ENCODE assay signal across 17 cellular contexts in the genomic region with DNA sequence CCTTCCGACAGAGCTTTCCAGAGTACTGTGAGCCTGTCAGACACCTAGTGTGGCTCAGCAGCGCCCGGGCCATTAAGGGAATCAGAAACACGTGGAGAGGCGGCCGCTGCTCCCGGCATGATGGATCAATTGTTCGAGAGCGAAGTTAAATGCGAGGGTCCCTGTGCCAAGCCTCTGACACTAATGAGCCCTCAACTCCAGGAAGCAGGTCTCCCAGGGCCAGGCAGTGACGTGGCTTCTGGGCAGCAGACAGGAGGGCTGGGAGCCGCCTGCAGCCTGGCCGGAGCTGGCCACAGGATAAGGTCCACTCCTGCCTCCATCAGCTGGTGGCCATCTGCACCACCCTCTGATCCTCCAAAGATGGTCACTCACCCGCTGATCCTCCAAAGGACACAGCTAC.
"Had no signal": no experiment of that assay in that cellular context is flagged by ENCODE, and none has a peak within 500 bp of the region (broad histone marks: within the 10 kb centered on the region; RNA-seq: fewer than 3 reads in every experiment).

No MANE protein-coding gene starts in this region.

- H3K4me3 Mint-ChIP-seq: endodermal cell; naive thymus-derived CD4-positive, alpha-beta T cell; nephron progenitor cell; type B pancreatic cell had no signal

- H3K9me3 ChIP-seq: neutrophil, psoas muscle, right atrium auricular region, thyroid gland had no signal

- H3K9me3 Mint-ChIP-seq: endodermal cell; naive thymus-derived CD4-positive, alpha-beta T cell; nephron progenitor cell; type B pancreatic cell had no signal

- DNase-seq: effector CD4-positive, alpha-beta T cell; endodermal cell; erythroblast; foreskin melanocyte; left colon; mammary epithelial cell; naive thymus-derived CD4-positive, alpha-beta T cell; nephron progenitor cell; psoas muscle; small intestine; stimulated activated CD4-positive, alpha-beta T cell treated with anti-CD3 and anti-CD28 coated beads, Interleukin-2, amount 100 ng/mL, for 48 hours; stimulated activated naive CD4-positive, alpha-beta T cell treated with Interleukin-2 at 50 U/mL for 16 hours; thyroid gland had no signal

- H3K79me2 ChIP-seq: hepatocyte had no signal

- H3K36me3 ChIP-seq: neutrophil, right atrium auricular region, thyroid gland had no signal

- H3K4me1 ChIP-seq: psoas muscle, thyroid gland had no signal

- H3K4me1 Mint-ChIP-seq: endodermal cell had no signal

- H3K27me3 ChIP-seq: right atrium auricular region, thyroid gland had no signal

- H3K4me2 ChIP-seq: hepatocyte had no signal

- H3K27ac Mint-ChIP-seq: endodermal cell; naive thymus-derived CD4-positive, alpha-beta T cell; nephron progenitor cell; type B pancreatic cell had no signal

- H3K36me3 Mint-ChIP-seq: naive thymus-derived CD4-positive, alpha-beta T cell; type B pancreatic cell had no signal

- H2AFZ ChIP-seq: hepatocyte had no signal

- H3K4me3 ChIP-seq: hepatocyte, psoas muscle, right atrium auricular region, thyroid gland had no signal

- H3K27ac ChIP-seq: hepatocyte, neutrophil, psoas muscle, right atrium auricular region, thyroid gland had no signal

- ATAC-seq: left colon; naive thymus-derived CD4-positive, alpha-beta T cell; psoas muscle had no signal
